In the genomic region with DNA sequence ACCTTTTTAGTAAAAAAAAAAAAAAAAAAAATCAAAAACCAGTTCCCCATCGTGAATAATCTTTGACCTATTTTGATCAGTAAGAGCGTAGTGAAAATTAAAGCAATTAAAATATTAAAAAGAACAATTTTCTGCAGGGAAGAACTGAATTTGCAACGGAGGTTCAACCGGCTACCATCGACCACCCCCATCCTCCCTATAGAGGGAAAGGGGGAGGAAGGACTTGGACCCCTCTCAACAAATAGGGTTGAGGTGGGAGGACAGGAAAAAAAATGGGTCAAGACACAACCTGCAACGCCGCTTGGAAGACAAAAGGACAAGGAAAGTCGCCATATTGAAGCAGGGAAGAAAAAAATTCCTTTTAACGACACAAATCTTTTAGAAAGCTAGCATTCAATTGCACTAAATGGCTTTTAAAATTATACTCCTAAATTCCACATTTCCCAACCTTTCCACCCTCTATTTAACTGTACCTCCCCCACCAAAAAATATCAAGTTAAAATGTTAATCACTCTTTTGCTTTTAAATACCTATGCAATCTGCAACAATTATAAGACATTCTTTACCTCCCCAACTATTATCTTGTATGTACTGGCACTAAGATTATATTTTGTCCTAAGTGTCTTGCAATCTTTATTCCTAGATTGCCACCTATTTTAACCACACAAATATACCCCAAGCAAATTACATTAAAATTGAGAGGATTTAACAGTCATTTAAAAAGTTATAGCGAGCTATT, we compare ENCODE assay signal across 8 cellular contexts. TPM values are rescaled to one million over a fixed set of nuclear protein-coding genes. Genes with fewer than 3 reads are reported as not detected.
A peak's percentile ranks its signal among the peaks of the same experiment; 100 is the strongest.
DNase-seq lines count a peak whose midpoint lies in the region; ATAC-seq and TF ChIP-seq lines count a peak whose summit lies in the region.

No MANE protein-coding gene starts in this region.

- H3K36me3 ChIP-seq in DND-41 (ENCODE audit: insufficient read depth, low read length), result peaks cover 51% of the 10 kb centered on the region
- peaks cover 24% of the 10 kb centered on the region for H3K36me3 ChIP-seq in brain microvascular endothelial cell (replicated peaks)
- H3K36me3 ChIP-seq in iPS-20b (ENCODE audit: insufficient read depth, low read depth, low read length), result peaks cover 58% of the 10 kb centered on the region
- H3K36me3 ChIP-seq in skeletal muscle satellite cell (ENCODE audit: insufficient read depth, low read length), result peaks cover 26% of the 10 kb centered on the region

- POLR2A ChIA-PET in RWPE1 (lab: Yijun Ruan, JAX; ENCODE audit: low non-redundant PET), result interaction anchor here (0.5 to 0.6 kb wide), 3 partner anchors 19 to 124 kb away, joined by 3 to 21 read pairs (median 3); no protein-coding TSS in a partner anchor

- H3K27ac ChIP-seq in DND-41 (ENCODE audit: low read length) (peak overlapping the region; percentile 95), RWPE1 (peak overlapping the region; percentile 57), brain microvascular endothelial cell (peak overlapping the region; percentile 99), iPS-20b (ENCODE audit: low read length) (peak overlapping the region; percentile 24)

- H2AFZ ChIP-seq in DND-41 (ENCODE audit: low read depth, low read length), result no peak overlapping the region

- ATAC-seq in DND-41 (ENCODE audit: insufficient read depth, low read depth) (no peak), HG02610 (IDR thresholded peaks at IDR 0.05; ENCODE audit: unreplicated experiment) (no peak), GM18511 (IDR thresholded peaks at IDR 0.05; ENCODE audit: unreplicated experiment) (no peak)

- H3K9ac ChIP-seq in DND-41 (ENCODE audit: low read depth, low read length) (peak overlapping the region; percentile 96), iPS-20b (ENCODE audit: low read depth, low read length) (peak overlapping the region; percentile 98), skeletal muscle satellite cell (ENCODE audit: low read depth, low read length) (peak overlapping the region; percentile 99)

- H3K4me3 ChIP-seq in DND-41 (ENCODE audit: low read depth in 1 of 2, low read length in 2 of 2) (peak overlapping the region; percentile 72), LNCaP clone FGC (ENCODE audit: low read depth, low read length) (peak overlapping the region; percentile 79), brain microvascular endothelial cell (ENCODE audit: low read depth, low read length) (peak overlapping the region; percentile 96), iPS-20b (ENCODE audit: low read length) (peak overlapping the region; percentile 83), skeletal muscle satellite cell (ENCODE audit: low read length) (peak overlapping the region; percentile 89)

- H3K9me3 ChIP-seq in DND-41 (ENCODE audit: insufficient read depth, low read length, severe bottlenecking) (no peaks in the 10 kb centered on the region), iPS-20b (ENCODE audit: insufficient read depth, low read depth, low read length) (no peaks in the 10 kb centered on the region), skeletal muscle satellite cell (replicated peaks; ENCODE audit: low read length) (no peaks in the 10 kb centered on the region)

- TF ChIP-seq CTCF in DND-41 (IDR thresholded peaks at IDR 0.05; ENCODE audit: borderline replicate concordance, extremely low read depth, low read length, poor library complexity, severe bottlenecking) (no peak), LNCaP clone FGC (IDR thresholded peaks at IDR 0.05; ENCODE audit: control insufficient read depth, extremely low read depth, insufficient read depth) (no peak), RWPE1 (conservative IDR thresholded peaks at IDR 0.05; ENCODE audit: low read depth) (no peak), brain microvascular endothelial cell (IDR thresholded peaks at IDR 0.05; ENCODE audit: low read depth, low read length, missing control alignments) (no peak)

- in situ Hi-C loops in brain microvascular endothelial cell (cut with HindIII; ENCODE audit: low pct_ligation_motif_present, low sequenced_read_pairs), result no loop called here

- H3K4me1 ChIP-seq in DND-41 (ENCODE audit: insufficient read depth, low read length) (peaks cover 39% of the 10 kb centered on the region), iPS-20b (ENCODE audit: insufficient read depth, low read length) (peaks cover 16% of the 10 kb centered on the region), skeletal muscle satellite cell (ENCODE audit: control insufficient read depth, insufficient read depth, low read length) (peaks cover 33% of the 10 kb centered on the region)

- H3K27me3 ChIP-seq in DND-41 (ENCODE audit: insufficient read depth, low read length, poor library complexity) (no peaks in the 10 kb centered on the region), brain microvascular endothelial cell (replicated peaks) (no peaks in the 10 kb centered on the region), iPS-20b (ENCODE audit: insufficient read depth, low read length) (no peaks in the 10 kb centered on the region), skeletal muscle satellite cell (ENCODE audit: control insufficient read depth, insufficient read depth, low read length) (no peaks in the 10 kb centered on the region)

- peaks cover 88% of the 10 kb centered on the region for H3K79me2 ChIP-seq in DND-41 (ENCODE audit: insufficient read depth, low read length)

- peak overlapping the region; percentile 72 for H3K4me2 ChIP-seq in DND-41 (ENCODE audit: insufficient read depth, low read length)
- H3K4me2 ChIP-seq in skeletal muscle satellite cell (ENCODE audit: low read length), result peak overlapping the region; percentile 95

- CTCF ChIA-PET in RWPE1 (lab: Yijun Ruan, JAX), result interaction anchor here (0.6 to 0.8 kb wide), 3 partner anchors 10 to 124 kb away, joined by 3 to 8 read pairs (median 4); no protein-coding TSS in a partner anchor

- H4K20me1 ChIP-seq in DND-41 (ENCODE audit: insufficient read depth, low read length), result peaks cover 20% of the 10 kb centered on the region

- DNase-seq in DND-41 (peak; percentile 76), LNCaP clone FGC (ENCODE audit: low read depth) (peak; percentile 57), RWPE1 (ENCODE audit: low spot score) (no peak), brain microvascular endothelial cell (peak; percentile 45)

RNA-seq across cellular contexts. Expression of gene PPP1R10, which starts 1.7 kb away (rescaled TPM):
- 32.3 and 33.0 TPM in 2 replicates for total RNA-seq in skeletal muscle satellite cell (2012; rRNA removed)

RNA-seq across cellular contexts. Expression of gene MRPS18B, which starts 2.3 kb away (rescaled TPM):
- 83.7 and 109 TPM in 2 replicates for total RNA-seq in skeletal muscle satellite cell (2012; rRNA removed)

RNA-seq across cellular contexts. Expression of gene ATAT1, which starts 11.3 kb away (rescaled TPM):
- 3.3 and 3.7 TPM in 2 replicates for total RNA-seq in skeletal muscle satellite cell (2012; rRNA removed)

RNA-seq across cellular contexts. Expression of gene C6orf136, which starts 31.5 kb away (rescaled TPM):
- 2.8 and 3.9 TPM in 2 replicates for total RNA-seq in skeletal muscle satellite cell (2012; rRNA removed)

RNA-seq across cellular contexts. Expression of gene ABCF1, which starts 44.1 kb away (rescaled TPM):
- total RNA-seq in skeletal muscle satellite cell (2012; rRNA removed), result 34.5 and 34.7 TPM in 2 replicates

Comparison
In these comparisons a context has a peak if more than half of its experiments do, and no peak if none do; other contexts are left out.
1. H3K27ac ChIP-seq: peak in every context shown above with its lines; median percentile 99 in brain microvascular endothelial cell; 95 in DND-41; 57 in RWPE1; 24 in iPS-20b.